5 cellular contexts compared by ENCODE assay signal in genomic region chr7:35584533-35584932, GRCh38.
A peak's percentile ranks its signal among the peaks of the same experiment; 100 is the strongest.
DNase-seq lines count a peak whose midpoint lies in the region; ATAC-seq, FAIRE-seq and TF ChIP-seq lines count a peak whose summit lies in the region.
"Not testable (repeated sequence)": the region's sequence is repeated elsewhere in the genome, so short reads cannot be mapped to it uniquely, and the experiment has no call there.

No MANE protein-coding gene starts in this region.

- TF ChIP-seq EP300 in K562 (IDR thresholded peaks at IDR 0.05; ENCODE audit: low read length) = not testable (repeated sequence)

- not testable (repeated sequence) for H3K4me3 Mint-ChIP-seq in MCF 10A (ENCODE audit: unreplicated experiment); stimulated activated naive B cell treated with anti-CD40 and anti-IgM and Interleukin-4, amounts not matched to agents 10 μg/mL and 1 μg/mL and 100 μg/mL, for 72 hours

- intact Hi-C loops in K562 (cut with micrococcal nuclease); MCF 10A (cut with micrococcal nuclease): not testable (repeated sequence)

- CTCF ChIA-PET in HEK293 (lab: Yijun Ruan, JAX) (interaction anchor here (1.1 to 1.7 kb wide), 2 partner anchors 10 to 39 kb away, joined by 4 to 14 read pairs; no protein-coding TSS in a partner anchor), MCF 10A (lab: Yijun Ruan, JAX) (interaction anchor here (1.4 kb wide), 1 partner anchor 9 kb away, joined by 5 read pairs; no protein-coding TSS in a partner anchor)
- CTCF ChIA-PET in K562 (lab: Yijun Ruan, JAX; ENCODE audit: low intra/inter-chr PET ratio) = not testable (repeated sequence)

- not testable (repeated sequence) for TF ChIP-seq POLR2A in K562 (conservative IDR thresholded peaks at IDR 0.05)

- TF ChIP-seq RAD21 in K562 (CRISPR knock-in tag; conservative IDR thresholded peaks at IDR 0.05 in 1 of 2, IDR thresholded peaks at IDR 0.05 in 1 of 2) = not testable (repeated sequence)

- H3K79me2 ChIP-seq in K562 (ENCODE audit: control insufficient read depth, insufficient read depth, low read length) = not testable (repeated sequence)

- 5% methylated on average over 2 of the region's 3 CpGs for WGBS in K562 (ENCODE audit: insufficient coverage, low coverage, missing lambda C conversion rate)

- not testable (repeated sequence) for H3K36me3 Mint-ChIP-seq in MCF 10A (ENCODE audit: insufficient read depth, unreplicated experiment); stimulated activated naive B cell treated with anti-CD40 and anti-IgM and Interleukin-4, amounts not matched to agents 10 μg/mL and 1 μg/mL and 100 μg/mL, for 72 hours

- not testable (repeated sequence) for H3K4me1 Mint-ChIP-seq in MCF 10A (ENCODE audit: insufficient read depth, unreplicated experiment); stimulated activated naive B cell treated with anti-CD40 and anti-IgM and Interleukin-4, amounts not matched to agents 10 μg/mL and 1 μg/mL and 100 μg/mL, for 72 hours

- H3K9me3 Mint-ChIP-seq in MCF 10A (ENCODE audit: unreplicated experiment); stimulated activated naive B cell treated with anti-CD40 and anti-IgM and Interleukin-4, amounts not matched to agents 10 μg/mL and 1 μg/mL and 100 μg/mL, for 72 hours: not testable (repeated sequence)

- not testable (repeated sequence) for H3K27me3 Mint-ChIP-seq in MCF 10A (ENCODE audit: insufficient read depth, unreplicated experiment)
- H3K27me3 Mint-ChIP-seq in stimulated activated naive B cell treated with anti-CD40 and anti-IgM and Interleukin-4, amounts not matched to agents 10 μg/mL and 1 μg/mL and 100 μg/mL, for 72 hours = peaks cover 8 to 18% of the 10 kb centered on the region in 2 donors

- not testable (repeated sequence) for H3K9ac ChIP-seq in K562 (ENCODE audit: insufficient read depth in 1 of 2, low read depth in 2 of 2, low read length in 2 of 2)

- in situ Hi-C loops in K562 (cut with MboI) = not testable (repeated sequence)

- peak overlapping the region; percentile 59 for H3K27ac Mint-ChIP-seq in MCF 10A (ENCODE audit: low read depth, unreplicated experiment)
- peak overlapping the region; percentile 67 for H3K27ac Mint-ChIP-seq in stimulated activated naive B cell treated with anti-CD40 and anti-IgM and Interleukin-4, amounts not matched to agents 10 μg/mL and 1 μg/mL and 100 μg/mL, for 72 hours

- H3K4me1 ChIP-seq in HEK293 (ENCODE audit: control insufficient read depth, insufficient read depth, low read length); K562 (replicated peaks in 1 of 2; ENCODE audit: control insufficient read depth in 2 of 2, insufficient read depth in 2 of 2, low read length in 2 of 2): not testable (repeated sequence)
- peaks cover 29% of the 10 kb centered on the region for H3K4me1 ChIP-seq in cardiac muscle cell (ENCODE audit: low read depth)

- not testable (repeated sequence) for H3K27me3 ChIP-seq in K562 (ENCODE audit: control insufficient read depth in 2 of 2, insufficient read depth in 2 of 2, low read length in 2 of 2); cardiac muscle cell

- not testable (repeated sequence) for DNase-seq in K562 (ENCODE audit: extremely low read depth in 1 of 4, low spot score in 3 of 4); MCF 10A (ENCODE audit: unreplicated experiment); cardiac muscle cell (ENCODE audit: low read depth in 1 of 2, low spot score in 1 of 2); stimulated activated naive B cell treated with anti-CD40 and anti-IgM and Interleukin-4, amounts not matched to agents 10 μg/mL and 1 μg/mL and 100 μg/mL, for 72 hours

- not testable (repeated sequence) for FAIRE-seq in K562 (lab: Jason Lieb, UNC)

- BruUV-seq in K562 (replicated peaks; lab: Mats Ljungman, UMichigan); MCF 10A (replicated peaks; lab: Mats Ljungman, UMichigan): not testable (repeated sequence)

- not testable (repeated sequence) for ATAC-seq in K562; stimulated activated naive B cell treated with anti-CD40 and anti-IgM and Interleukin-4, amounts not matched to agents 10 μg/mL and 1 μg/mL and 100 μg/mL, for 72 hours (replicated peaks)

- H3K27ac ChIP-seq in HEK293 (ENCODE audit: extremely low read depth, low read depth, low read length); K562 (ENCODE audit: extremely low read depth, low read depth, low read length): not testable (repeated sequence)
- H3K27ac ChIP-seq in cardiac muscle cell = peak overlapping the region; percentile 67

- not testable (repeated sequence) for H3K4me2 ChIP-seq in K562 (ENCODE audit: insufficient read depth, low read length)

- not testable (repeated sequence) for H2AFZ ChIP-seq in K562 (ENCODE audit: low read depth, low read length)

- not testable (repeated sequence) for TF ChIP-seq CTCF in HEK293 (tag by site-specific recombination; IDR thresholded peaks at IDR 0.05); K562 (IDR thresholded peaks at IDR 0.05 in 2 of 3, conservative IDR thresholded peaks at IDR 0.05 in 1 of 3; ENCODE audit: insufficient read depth in 2 of 3, low read depth in 1 of 3, low read length in 3 of 3); MCF 10A (IDR thresholded peaks at IDR 0.05; ENCODE audit: unreplicated experiment); cardiac muscle cell (IDR thresholded peaks at IDR 0.05; ENCODE audit: low read depth, low read length)

- H3K9me1 ChIP-seq in K562 (ENCODE audit: control insufficient read depth, insufficient read depth, low read length) = not testable (repeated sequence)

- POLR2A ChIA-PET in HEK293 (lab: Yijun Ruan, JAX); K562 (lab: Yijun Ruan, JAX); MCF 10A (lab: Yijun Ruan, JAX): not testable (repeated sequence)

- H3K4me3 ChIP-seq in HEK293 (ENCODE audit: low read depth, low read length); K562; cardiac muscle cell: not testable (repeated sequence)

- not testable (repeated sequence) for H3K36me3 ChIP-seq in HEK293 (ENCODE audit: control insufficient read depth in 2 of 2, insufficient read depth in 1 of 2, low read length in 2 of 2); K562 (ENCODE audit: control insufficient read depth, insufficient read depth, low read length); cardiac muscle cell

- not testable (repeated sequence) for H3K9me3 ChIP-seq in HEK293 (ENCODE audit: control insufficient read depth, insufficient read depth, low read depth, low read length); K562 (replicated peaks; ENCODE audit: control insufficient read depth, insufficient read depth, low read depth, low read length); cardiac muscle cell (ENCODE audit: low read depth)

- not testable (repeated sequence) for H4K20me1 ChIP-seq in K562 (replicated peaks; ENCODE audit: control insufficient read depth, insufficient read depth, low read length)

TF ChIP-seq in HEK293, 187 proteins besides CTCF, POLR2A, EP300 and RAD21:
- TF ChIP-seq ZNF366 (tag by site-specific recombination; conservative IDR thresholded peaks at IDR 0.05) = peak; percentile 71

TF ChIP-seq in K562, 482 proteins besides CTCF, POLR2A, EP300 and RAD21:
- TF ChIP-seq ZNF512 (tag; IDR thresholded peaks at IDR 0.05) = peak; percentile 70
TF ChIP-seq in K562: peak in this region for 1; not testable (repeated sequence) for 481.
